11 cellular contexts compared by ENCODE assay signal in genomic region chr19:12692960-12693359, GRCh38. TPM values are rescaled to one million over a fixed set of nuclear protein-coding genes. Genes with fewer than 3 reads are reported as not detected.
"Had no signal": no experiment of that assay in that cellular context is flagged by ENCODE, and none has a peak within 500 bp of the region (broad histone marks: within the 10 kb centered on the region; RNA-seq: fewer than 3 reads in every experiment).

No MANE protein-coding gene starts in this region.

- H3K4me3 Mint-ChIP-seq: GM23338, H9, HFFc6 had no signal

- FAIRE-seq: H1, H54, HTR-8/SVneo had no signal

- H2AFZ ChIP-seq: GM23338 had no signal

- ATAC-seq: GM23338 had no signal

- H3K4me3 ChIP-seq: GM23338 had no signal

- H3K27ac ChIP-seq: KMS-11 had no signal

- DNase-seq: H9, HCEC 1CT, Karpas-422, KBM-7 had no signal

- H3K9ac ChIP-seq: KMS-11 had no signal

- H3K4me2 ChIP-seq: GM23338, KMS-11 had no signal

- H3K9me3 Mint-ChIP-seq: GM23338, H9, HFFc6 had no signal

- H3K27ac Mint-ChIP-seq: GM23338, HFFc6 had no signal

RNA-seq across cellular contexts. Expression of gene GNG14, which starts 5.2 kb away (rescaled TPM):
- total RNA-seq: GM23338, H1, H9, HFFc6, HT-29 had no signal
- polyA plus RNA-seq: GM23338, H1 had no signal
